In the genomic region with DNA sequence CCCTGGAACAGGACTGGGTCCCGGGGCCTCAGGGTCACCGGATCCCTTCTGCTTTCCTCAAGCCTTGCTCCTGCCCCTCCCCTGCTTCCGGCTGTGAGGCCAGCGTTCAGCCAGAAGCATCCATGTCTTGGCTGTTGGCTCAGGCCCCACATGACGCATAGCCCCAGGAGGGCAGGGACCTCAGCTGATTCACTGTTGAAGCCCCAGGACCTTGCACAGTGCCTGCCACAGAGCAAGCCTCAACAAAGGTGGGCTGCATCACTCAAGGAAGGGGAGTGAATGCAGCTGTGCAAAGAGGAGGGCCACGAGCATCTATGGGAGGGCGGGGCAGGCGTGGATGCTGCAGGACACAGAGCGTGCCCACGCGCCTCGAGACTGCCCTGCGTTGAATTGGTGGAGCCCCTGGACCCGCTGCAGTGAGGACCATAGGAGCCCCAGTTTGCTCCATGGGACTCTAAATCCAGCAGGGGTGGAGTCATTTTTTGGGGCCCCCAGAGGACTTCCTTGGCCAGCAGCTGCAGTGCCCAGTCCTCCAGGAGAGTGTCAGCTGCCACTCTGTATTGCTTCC, we compare ENCODE assay signal across 8 cellular contexts. TPM values are rescaled to one million over a fixed set of nuclear protein-coding genes. Genes with fewer than 3 reads are reported as not detected.
DNase-seq lines count a peak whose midpoint lies in the region; ATAC-seq and TF ChIP-seq lines count a peak whose summit lies in the region.

No MANE protein-coding gene starts in this region.

- H3K27ac Mint-ChIP-seq in endothelial cell (ENCODE audit: unreplicated experiment) = no peak overlapping the region

- H3K79me2 ChIP-seq in PC-3 (ENCODE audit: low read length) = no peaks in the 10 kb centered on the region

- H3K4me3 Mint-ChIP-seq in endothelial cell (ENCODE audit: unreplicated experiment) = no peak overlapping the region

- no peaks in the 10 kb centered on the region for H3K9me2 ChIP-seq in PC-3 (replicated peaks; ENCODE audit: low read length)

- intact Hi-C loops in PC-3 (cut with micrococcal nuclease) (loop anchor here (1.0 to 5.0 kb wide), 6 partner anchors 24 to 125 kb away; partner anchors contain the start of genes PDK2 and PPP1R9B), esophagus muscularis mucosa (cut with DNase I) (no loop called here)

- peak; percentile 71 for ATAC-seq in PC-3
- ATAC-seq in HG02938 (IDR thresholded peaks at IDR 0.05; ENCODE audit: unreplicated experiment) = no peak
- no peak for ATAC-seq in HG03025 (IDR thresholded peaks at IDR 0.05; ENCODE audit: low FRiP score, unreplicated experiment)

- TF ChIP-seq CTCF in PC-3 (conservative IDR thresholded peaks at IDR 0.05; ENCODE audit: low read depth, low read length) = no peak
- no peak for TF ChIP-seq CTCF in esophagus muscularis mucosa (IDR thresholded peaks at IDR 0.05)
- no peak for TF ChIP-seq CTCF in endothelial cell (IDR thresholded peaks at IDR 0.05; ENCODE audit: unreplicated experiment)

- POLR2A ChIA-PET in PC-3 (lab: Charles Lee; ENCODE audit: unreplicated experiment) = interaction anchor here (0.6 to 3.3 kb wide), 7 partner anchors 11 to 37 kb away, joined by 3 to 65 read pairs (median 7); partner anchors contain the start of gene ITGA3

- H3K4me2 ChIP-seq in PC-3 (ENCODE audit: low read length) = peak overlapping the region; percentile 83

- H3K27me3 ChIP-seq in PC-3 (ENCODE audit: low read length) (no peaks in the 10 kb centered on the region), esophagus muscularis mucosa (no peaks in the 10 kb centered on the region)

- DNase-seq in PC-3 (peak; percentile 100), esophagus muscularis mucosa (ENCODE audit: extremely low spot score) (no peak), non-pigmented ciliary epithelial cell (ENCODE audit: low read depth) (peak; percentile 75), endothelial cell (ENCODE audit: low spot score) (no peak), NCI-H1048 (lab: John Stamatoyannopoulos, UW) (no peak)

- no peaks in the 10 kb centered on the region for H3K36me3 Mint-ChIP-seq in endothelial cell (ENCODE audit: low read depth, unreplicated experiment)

- CTCF ChIA-PET in PC-3 (lab: Charles Lee) = interaction anchor here (0.5 to 3.2 kb wide), 8 partner anchors 16 to 1177 kb away, joined by 3 to 37 read pairs (median 6); partner anchors contain the start of gene ITGA3

- H3K4me1 ChIP-seq in ES-I3 (ENCODE audit: insufficient read depth, low read length) (peaks cover 18% of the 10 kb centered on the region), PC-3 (ENCODE audit: insufficient read depth, low read length) (peaks cover 31% of the 10 kb centered on the region), esophagus muscularis mucosa (peaks cover 17 to 25% (median 21%) of the 10 kb centered on the region in 4 donors)

- BruUV-seq in PC-3 (replicated peaks; lab: Mats Ljungman, UMichigan) = no TSS peak

- WGBS in esophagus muscularis mucosa = 33% methylated on average over 8 of the region's 14 CpGs

- H3K9me3 Mint-ChIP-seq in endothelial cell (ENCODE audit: unreplicated experiment) = no peaks in the 10 kb centered on the region

- H3K36me3 ChIP-seq in ES-I3 (ENCODE audit: insufficient read depth, low read length) (no peaks in the 10 kb centered on the region), PC-3 (ENCODE audit: low read depth, low read length) (no peaks in the 10 kb centered on the region), esophagus muscularis mucosa (no peaks in the 10 kb centered on the region)

- H2AFZ ChIP-seq in PC-3 (ENCODE audit: low read length) = no peak overlapping the region

- peaks cover 16% of the 10 kb centered on the region for H3F3A ChIP-seq in PC-3 (ENCODE audit: low read length, unreplicated experiment)

- peaks cover 7% of the 10 kb centered on the region for H3K27me3 Mint-ChIP-seq in endothelial cell (ENCODE audit: unreplicated experiment)

- H3K9me3 ChIP-seq in ES-I3 (ENCODE audit: control insufficient read depth, insufficient read depth, low read length) (no peaks in the 10 kb centered on the region), PC-3 (ENCODE audit: low read length) (peaks cover 8% of the 10 kb centered on the region), esophagus muscularis mucosa (no peaks in the 10 kb centered on the region)

- H3K4me3 ChIP-seq in PC-3 (ENCODE audit: low read length) = peak overlapping the region; percentile 62
- peak overlapping the region; percentile 40 to 49 (median 46) for H3K4me3 ChIP-seq in esophagus muscularis mucosa

- H3K9ac ChIP-seq in ES-I3 (ENCODE audit: low read depth, low read length) (peak overlapping the region; percentile 36; the same call in 1 of the 2 replicates), PC-3 (ENCODE audit: low read length) (peak overlapping the region; percentile 90)

- peak overlapping the region; percentile 96 for H3K27ac ChIP-seq in PC-3 (ENCODE audit: low read length)
- H3K27ac ChIP-seq in esophagus muscularis mucosa (replicated peaks in 1 of 4) = peak overlapping the region in 3 of 4 donors; percentile 2 to 60 (median 54)

- no peaks in the 10 kb centered on the region for H4K20me1 ChIP-seq in PC-3 (ENCODE audit: low read length)

- peaks cover 12% of the 10 kb centered on the region for H3K4me1 Mint-ChIP-seq in endothelial cell (ENCODE audit: unreplicated experiment)

- TF ChIP-seq POLR2A in esophagus muscularis mucosa (IDR thresholded peaks at IDR 0.05; ENCODE audit: low read depth) = no peak

- TF ChIP-seq EP300 in esophagus muscularis mucosa (IDR thresholded peaks at IDR 0.05) = no peak

RNA-seq across cellular contexts. Expression of gene ITGA3, which starts 28.2 kb away (rescaled TPM):
- total RNA-seq in PC-3 (2014; rRNA removed) (598 and 763 TPM in 2 replicates), esophagus muscularis mucosa (10 to 100 TPM; 38.9 to 96.7 (median 58.6) TPM), endothelial cell (ENCODE audit: unreplicated experiment) (5.0 TPM)

RNA-seq across cellular contexts. Expression of gene DLX3, which starts 32.7 kb away (rescaled TPM):
- total RNA-seq in PC-3 (2014; rRNA removed) = 0.18 and 0.23 TPM in 2 replicates
- total RNA-seq in esophagus muscularis mucosa = under 1 TPM in 1 of 4 donors, not detected in 3; 0.32 TPM
- 0.13 TPM for total RNA-seq in endothelial cell (ENCODE audit: unreplicated experiment)

RNA-seq across cellular contexts. Expression of gene DLX4, which starts 58.7 kb away (rescaled TPM):
- total RNA-seq in PC-3 (2014; rRNA removed) = 0.35 and 0.44 TPM in 2 replicates
- not detected for total RNA-seq in esophagus muscularis mucosa
- total RNA-seq in endothelial cell (ENCODE audit: unreplicated experiment) = 0.36 TPM

Comparison
In these comparisons a context has a peak if more than half of its experiments do, and no peak if none do; other contexts are left out.
1. DNase-seq: peak in PC-3 (single experiment) and non-pigmented ciliary epithelial cell (single experiment); none in esophagus muscularis mucosa (single experiment), endothelial cell (single experiment) and NCI-H1048 (single experiment).